Comparison of ENCODE assay signal across 29 cellular contexts in the genomic region with DNA sequence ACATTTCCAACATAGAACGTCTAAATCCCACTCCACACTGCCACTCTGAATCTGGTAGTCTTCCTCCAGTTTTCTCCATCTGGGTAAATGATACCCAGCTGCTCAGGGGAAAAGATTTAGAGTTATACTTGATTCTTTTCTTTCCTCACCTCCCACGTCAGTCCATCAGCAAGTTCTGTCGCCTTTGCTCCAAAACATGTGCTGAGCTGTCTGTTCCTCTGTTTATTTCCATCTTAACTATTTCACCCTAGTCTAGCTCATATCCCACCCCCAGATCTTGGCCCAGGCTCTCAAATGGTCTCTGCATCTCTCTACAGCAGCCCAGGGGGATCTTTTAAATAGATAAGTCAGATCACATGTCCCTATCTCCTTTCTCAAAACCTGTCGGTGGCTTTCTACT.
"Had no signal": no experiment of that assay in that cellular context is flagged by ENCODE, and none has a peak within 500 bp of the region (broad histone marks: within the 10 kb centered on the region; RNA-seq: fewer than 3 reads in every experiment).

No MANE protein-coding gene starts in this region.

- H3K27me3 ChIP-seq: breast epithelium, esophagus squamous epithelium, heart right ventricle, neural progenitor cell, right lobe of liver had no signal

- H3K4me1 Mint-ChIP-seq: activated T-helper 17 cell treated with anti-CD3 and anti-CD28 coated beads, Interleukin-2, amount 50 U/mL, for 72 hours had no signal

- H3K27ac Mint-ChIP-seq: activated naive CD4-positive, alpha-beta T cell treated with anti-CD3 and anti-CD28 coated beads, Interleukin-2, amount 50 U/mL, for 24 hours; activated naive CD8-positive, alpha-beta T cell treated with anti-CD3 and anti-CD28 coated beads, Interleukin-2, amount 50 U/mL, for 24 hours; activated T-cell treated with anti-CD3 and anti-CD28 coated beads, Interleukin-2, amount 50 U/mL, for 24 hours; activated T-helper 17 cell treated with anti-CD3 and anti-CD28 coated beads, Interleukin-2, amount 50 U/mL, for 72 hours; dendritic cell treated with granulocyte-macrophage colony-stimulating factor and Interleukin-4, amounts not matched to agents 40 ng/mL and 50 ng/mL, for 4 days; neural progenitor cell had no signal

- H3K4me3 Mint-ChIP-seq: activated naive CD4-positive, alpha-beta T cell treated with anti-CD3 and anti-CD28 coated beads, Interleukin-2, amount 50 U/mL, for 24 hours; activated naive CD8-positive, alpha-beta T cell treated with anti-CD3 and anti-CD28 coated beads, Interleukin-2, amount 50 U/mL, for 24 hours; activated T-cell treated with anti-CD3 and anti-CD28 coated beads, Interleukin-2, amount 50 U/mL, for 24 hours; activated T-helper 17 cell treated with anti-CD3 and anti-CD28 coated beads, Interleukin-2, amount 50 U/mL, for 72 hours; dendritic cell treated with granulocyte-macrophage colony-stimulating factor and Interleukin-4, amounts not matched to agents 40 ng/mL and 50 ng/mL, for 4 days; naive thymus-derived CD4-positive, alpha-beta T cell; neural progenitor cell had no signal

- H3K36me3 ChIP-seq: breast epithelium, neural progenitor cell, WERI-Rb-1 had no signal

- H3K4me1 ChIP-seq: breast epithelium had no signal

- H3K4me3 ChIP-seq: breast epithelium, esophagus squamous epithelium, heart right ventricle, neural progenitor cell, right lobe of liver, thoracic aorta had no signal

- H3K27ac ChIP-seq: breast epithelium, epithelial cell of prostate, esophagus squamous epithelium, heart right ventricle, neural progenitor cell, thoracic aorta, WERI-Rb-1 had no signal

- H3K36me3 Mint-ChIP-seq: neural progenitor cell had no signal

- DNase-seq: activated CD4-positive, alpha-beta T cell treated with anti-CD3 and anti-CD28 coated beads for 1 hour; activated CD4-positive, alpha-beta T cell treated with anti-CD3 and anti-CD28 coated beads, Interleukin-2, amount 50 U/mL, for 1 hour; activated CD8-positive, alpha-beta memory T cell treated with anti-CD3 and anti-CD28 coated beads, Interleukin-2, amount 50 U/mL, for 48 hours; activated naive CD8-positive, alpha-beta T cell treated with anti-CD3 and anti-CD28 coated beads, Interleukin-2, amount 50 U/mL, for 24 hours; activated T-cell treated with anti-CD3 and anti-CD28 coated beads, Interleukin-2, amount 50 U/mL, for 24 hours; central memory CD4-positive, alpha-beta T cell; effector CD8-positive, alpha-beta T cell; esophagus squamous epithelium; foreskin melanocyte; heart right ventricle; left ventricle myocardium superior; mammary epithelial cell; midbrain; naive thymus-derived CD4-positive, alpha-beta T cell; occipital lobe; right lobe of liver; stimulated activated CD4-positive, alpha-beta T cell treated with anti-CD3 and anti-CD28 coated beads, Interleukin-12 subunit alpha, Interleukin-12 subunit beta, amount 100 ng/mL, for 4 hours; stimulated activated CD4-positive, alpha-beta T cell treated with anti-CD3 and anti-CD28 coated beads, Interleukin-4, amount 100 ng/mL, for 1 hour; stimulated activated naive CD8-positive, alpha-beta T cell treated with anti-CD3 and anti-CD28 coated beads, Interleukin-15, Interleukin-2, amounts not matched to agents 100 U/mL and 50 U/mL, for 24 hours; T1000; trophoblast cell; WERI-Rb-1 had no signal

- H3K9me3 ChIP-seq: breast epithelium, esophagus squamous epithelium, heart right ventricle, right lobe of liver, thoracic aorta had no signal

- H3K27me3 Mint-ChIP-seq: activated naive CD4-positive, alpha-beta T cell treated with anti-CD3 and anti-CD28 coated beads, Interleukin-2, amount 50 U/mL, for 24 hours; activated naive CD8-positive, alpha-beta T cell treated with anti-CD3 and anti-CD28 coated beads, Interleukin-2, amount 50 U/mL, for 24 hours; activated T-cell treated with anti-CD3 and anti-CD28 coated beads, Interleukin-2, amount 50 U/mL, for 24 hours; activated T-helper 17 cell treated with anti-CD3 and anti-CD28 coated beads, Interleukin-2, amount 50 U/mL, for 72 hours; dendritic cell treated with granulocyte-macrophage colony-stimulating factor and Interleukin-4, amounts not matched to agents 40 ng/mL and 50 ng/mL, for 4 days; naive thymus-derived CD4-positive, alpha-beta T cell had no signal

- ATAC-seq: activated naive CD8-positive, alpha-beta T cell treated with anti-CD3 and anti-CD28 coated beads, Interleukin-2, amount 50 U/mL, for 24 hours; activated T-helper 17 cell treated with anti-CD3 and anti-CD28 coated beads, Interleukin-2, amount 50 U/mL, for 72 hours; heart right ventricle; left ventricle myocardium superior; naive thymus-derived CD4-positive, alpha-beta T cell; right lobe of liver; stimulated activated naive CD8-positive, alpha-beta T cell treated with anti-CD3 and anti-CD28 coated beads, Interleukin-15, Interleukin-2, amounts not matched to agents 100 U/mL and 50 U/mL, for 24 hours had no signal

- H3K9me3 Mint-ChIP-seq: activated naive CD4-positive, alpha-beta T cell treated with anti-CD3 and anti-CD28 coated beads, Interleukin-2, amount 50 U/mL, for 24 hours; activated naive CD8-positive, alpha-beta T cell treated with anti-CD3 and anti-CD28 coated beads, Interleukin-2, amount 50 U/mL, for 24 hours; activated T-cell treated with anti-CD3 and anti-CD28 coated beads, Interleukin-2, amount 50 U/mL, for 24 hours; activated T-helper 17 cell treated with anti-CD3 and anti-CD28 coated beads, Interleukin-2, amount 50 U/mL, for 72 hours; dendritic cell treated with granulocyte-macrophage colony-stimulating factor and Interleukin-4, amounts not matched to agents 40 ng/mL and 50 ng/mL, for 4 days; naive thymus-derived CD4-positive, alpha-beta T cell; neural progenitor cell had no signal
